Comparison of ENCODE assay signal across 28 cellular contexts in genomic region chr22:44125421-44125820, GRCh38. TPM values are rescaled to one million over a fixed set of nuclear protein-coding genes. Genes with fewer than 3 reads are reported as not detected.
A peak's percentile ranks its signal among the peaks of the same experiment; 100 is the strongest.
DNase-seq lines count a peak whose midpoint lies in the region; ATAC-seq, FAIRE-seq and TF ChIP-seq lines count a peak whose summit lies in the region.
"Had no signal": no experiment of that assay in that cellular context is flagged by ENCODE, and none has a peak within 500 bp of the region (broad histone marks: within the 10 kb centered on the region; RNA-seq: fewer than 3 reads in every experiment).

No MANE protein-coding gene starts in this region.

- H4K20me1 ChIP-seq in H1 (replicated peaks in 1 of 2; ENCODE audit: control insufficient read depth in 1 of 2, insufficient read depth in 2 of 2, low read length in 2 of 2), result no peaks in the 10 kb centered on the region

- H3K9me3 ChIP-seq in heart right ventricle, result peaks cover 0 to 28% (median 13%) of the 10 kb centered on the region in 11 donors
- H3K9me3 ChIP-seq in H1 (ENCODE audit: insufficient read depth in 2 of 2, low read depth in 1 of 2, low read length in 1 of 2), result peaks cover 13 to 16% of the 10 kb centered on the region in 2 experiments
- no peaks in the 10 kb centered on the region for H3K9me3 ChIP-seq in suprapubic skin
- H3K9me3 ChIP-seq: BE2C, HAP-1 had no signal

- no peak overlapping the region for H3K27ac ChIP-seq in heart right ventricle
- H3K27ac ChIP-seq in H1 (ENCODE audit: low read depth, low read length), result no peak overlapping the region
- H3K27ac ChIP-seq in suprapubic skin, result no peak overlapping the region
- H3K27ac ChIP-seq: 22Rv1; BLaER1 treated with 17β-estradiol and CSF1 and Interleukin-3, amounts not matched to agents 10 nM and 100 nM had no signal

- no peak overlapping the region for H2BK15ac ChIP-seq in H1 (ENCODE audit: low read length)

- no peak for TF ChIP-seq RAD21 in H1 (IDR thresholded peaks at IDR 0.05 in 1 of 2, conservative IDR thresholded peaks at IDR 0.05 in 1 of 2; ENCODE audit: low read depth in 2 of 2, low read length in 2 of 2)

- no peak overlapping the region for H3K23ac ChIP-seq in H1 (ENCODE audit: insufficient read length)

- no peak overlapping the region for H2BK12ac ChIP-seq in H1 (ENCODE audit: low read depth, low read length)

- no peak overlapping the region for H2BK120ac ChIP-seq in H1 (replicated peaks; ENCODE audit: low read depth, low read length)

- ATAC-seq in Right ventricle myocardium superior (ENCODE audit: poor library complexity) (no peak), heart right ventricle (no peak)
- no peak for ATAC-seq in stimulated activated naive B cell treated with anti-CD40 and anti-IgM and Interleukin-4, amounts not matched to agents 10 μg/mL and 1 μg/mL and 100 μg/mL, for 72 hours (replicated peaks)
- ATAC-seq: GM12878, GM23338 had no signal

- H3K36me3 ChIP-seq in heart right ventricle, result peaks cover 0 to 34% (median 11%) of the 10 kb centered on the region in 9 donors
- 0 out of 8 replicates have a peak, but pooled peaks cover 0 to 2% (median 0%) of the 10 kb centered on the region in 4 experiments for H3K36me3 ChIP-seq in H1 (ENCODE audit: control insufficient read depth in 2 of 4, insufficient read depth in 4 of 4, low read length in 3 of 4)
- no peaks in the 10 kb centered on the region for H3K36me3 ChIP-seq in suprapubic skin
- H3K36me3 ChIP-seq: BE2C had no signal

- H3K79me2 ChIP-seq in H1 (ENCODE audit: control insufficient read depth in 1 of 2, insufficient read depth in 2 of 2, low read length in 2 of 2), result no peaks in the 10 kb centered on the region

- peak overlapping the region; percentile 27 for H3K27ac Mint-ChIP-seq in stimulated activated naive B cell treated with anti-CD40 and anti-IgM and Interleukin-4, amounts not matched to agents 10 μg/mL and 1 μg/mL and 100 μg/mL, for 72 hours
- H3K27ac Mint-ChIP-seq: CD4-positive, alpha-beta T cell; CD8-positive, alpha-beta memory T cell; GM23338; HFFc6 had no signal

- peaks cover 0 to 24% (median 16%) of the 10 kb centered on the region in 9 donors for H3K4me1 ChIP-seq in heart right ventricle
- peaks cover 0 to 2% (median 0%) of the 10 kb centered on the region in 4 experiments; a peak in 2 of 7 replicates for H3K4me1 ChIP-seq in H1 (replicated peaks in 1 of 4; ENCODE audit: control insufficient read depth in 3 of 4, insufficient read depth in 4 of 4, low read length in 3 of 4)
- H3K4me1 ChIP-seq in suprapubic skin, result no peaks in the 10 kb centered on the region
- H3K4me1 ChIP-seq: HAP-1 had no signal

- H3K9me3 Mint-ChIP-seq in stimulated activated naive B cell treated with anti-CD40 and anti-IgM and Interleukin-4, amounts not matched to agents 10 μg/mL and 1 μg/mL and 100 μg/mL, for 72 hours, result peaks cover 13 to 16% of the 10 kb centered on the region in 2 donors

- no peaks in the 10 kb centered on the region for H3K79me1 ChIP-seq in H1 (ENCODE audit: low read depth, low read length)

- no peak overlapping the region for H3K14ac ChIP-seq in H1 (ENCODE audit: insufficient read length)

- no peak overlapping the region for H3K4me3 Mint-ChIP-seq in stimulated activated naive B cell treated with anti-CD40 and anti-IgM and Interleukin-4, amounts not matched to agents 10 μg/mL and 1 μg/mL and 100 μg/mL, for 72 hours
- H3K4me3 Mint-ChIP-seq: CD14-positive monocyte; CD4-positive, alpha-beta T cell; CD8-positive, alpha-beta memory T cell; GM23338; HFFc6 had no signal

- H3K4ac ChIP-seq in H1 (replicated peaks; ENCODE audit: insufficient read length, low read depth, low read length), result no peak overlapping the region

- H3K4me3 ChIP-seq in heart right ventricle (no peak overlapping the region), H1 (ENCODE audit: extremely low read depth in 1 of 4, insufficient read depth in 2 of 4, low read depth in 3 of 4, low read length in 4 of 4) (no peak overlapping the region), suprapubic skin (no peak overlapping the region)
- H3K4me3 ChIP-seq: BLaER1 treated with 17β-estradiol and CSF1 and Interleukin-3, amounts not matched to agents 10 nM and 100 nM; GM12878; GM23338; HAP-1 had no signal

- POLR2A ChIA-PET in H1 (lab: Charles Lee; ENCODE audit: partially characterized antibody), result no interaction called here

- no peaks in the 10 kb centered on the region for H3K27me3 Mint-ChIP-seq in stimulated activated naive B cell treated with anti-CD40 and anti-IgM and Interleukin-4, amounts not matched to agents 10 μg/mL and 1 μg/mL and 100 μg/mL, for 72 hours
- H3K27me3 Mint-ChIP-seq: CD4-positive, alpha-beta T cell had no signal

- DNase-seq in Right ventricle myocardium superior, result peak; percentile 18
- DNase-seq in heart right ventricle, result no peak
- no peak for DNase-seq in H1 (ENCODE audit: low read depth in 1 of 2, low spot score in 2 of 2)
- DNase-seq in posterior vena cava (ENCODE audit: low spot score), result peak; percentile 36
- DNase-seq in stimulated activated naive B cell treated with anti-CD40 and anti-IgM and Interleukin-4, amounts not matched to agents 10 μg/mL and 1 μg/mL and 100 μg/mL, for 72 hours, result no peak
- no peak for DNase-seq in NOMO-1 treated with DMSO at 0.1 percent for 48 hours (lab: John Stamatoyannopoulos, UW; ENCODE audit: unreplicated experiment)
- no peak for DNase-seq in suprapubic skin (ENCODE audit: low spot score in 2 of 2)
- no peak for DNase-seq in activated effector memory CD4-positive, alpha-beta T cell treated with anti-CD3 and anti-CD28 coated beads, Interleukin-2, amount 50 U/mL, for 16 hours
- DNase-seq: ACHN; AML-193; BE2C; CD4-positive, alpha-beta T cell; CD8-positive, alpha-beta memory T cell; DMS 273 treated with DMSO at 0.1 percent for 48 hours; DMS79; EL; GDM1; HFFc6 had no signal

- H2AK5ac ChIP-seq in H1 (ENCODE audit: low read depth, low read length), result no peak overlapping the region

- H3K18ac ChIP-seq in H1 (ENCODE audit: extremely low read depth, low read length), result no peak overlapping the region

- H4K8ac ChIP-seq in H1 (ENCODE audit: extremely low read depth, insufficient read depth, low read length), result no peak overlapping the region; the same call in 1 of the 2 replicates

- CTCF ChIA-PET in H1 (lab: Charles Lee; ENCODE audit: partially characterized antibody), result interaction anchor here (0.5 to 0.7 kb wide), 2 partner anchors 14 to 82 kb away, joined by 3 read pairs; no protein-coding TSS in a partner anchor

- peaks cover 15 to 27% of the 10 kb centered on the region in 2 donors for H3K4me1 Mint-ChIP-seq in stimulated activated naive B cell treated with anti-CD40 and anti-IgM and Interleukin-4, amounts not matched to agents 10 μg/mL and 1 μg/mL and 100 μg/mL, for 72 hours
- H3K4me1 Mint-ChIP-seq: CD8-positive, alpha-beta memory T cell had no signal

- H3K9ac ChIP-seq in H1 (replicated peaks in 1 of 4; ENCODE audit: extremely low read depth in 1 of 4, low read depth in 3 of 4, low read length in 3 of 4), result no peak overlapping the region
- H3K9ac ChIP-seq: BLaER1 treated with 17β-estradiol and CSF1 and Interleukin-3, amounts not matched to agents 10 nM and 100 nM had no signal

- H3K4me2 ChIP-seq in H1 (ENCODE audit: insufficient read depth in 1 of 2, low read depth in 2 of 2, low read length in 2 of 2), result no peak overlapping the region
- H3K4me2 ChIP-seq: BLaER1 treated with 17β-estradiol and CSF1 and Interleukin-3, amounts not matched to agents 10 nM and 100 nM; GM23338 had no signal

- no peak for TF ChIP-seq EP300 in H1 (IDR thresholded peaks at IDR 0.05; ENCODE audit: borderline replicate concordance in 1 of 2, low read depth in 2 of 2, low read length in 2 of 2)
- TF ChIP-seq EP300 in suprapubic skin (IDR thresholded peaks at IDR 0.05), result no peak

- intact Hi-C loops in Right ventricle myocardium superior (cut with DNase I) (no loop called here), heart right ventricle (cut with DNase I) (no loop called here), posterior vena cava (cut with DNase I) (no loop called here)

- H2AFZ ChIP-seq in H1 (ENCODE audit: low read length), result no peak overlapping the region
- H2AFZ ChIP-seq: GM23338 had no signal

- H4K91ac ChIP-seq in H1 (replicated peaks; ENCODE audit: insufficient read length, low read length), result no peak overlapping the region

- H3K27me3 ChIP-seq in heart right ventricle (no peaks in the 10 kb centered on the region), H1 (replicated peaks in 1 of 4; ENCODE audit: control insufficient read depth in 3 of 4, extremely low read depth in 1 of 4, insufficient read depth in 3 of 4, low read length in 3 of 4) (no peaks in the 10 kb centered on the region), suprapubic skin (no peaks in the 10 kb centered on the region)
- H3K27me3 ChIP-seq: BE2C; BLaER1 treated with 17β-estradiol and CSF1 and Interleukin-3, amounts not matched to agents 10 nM and 100 nM had no signal

- H3K36me3 Mint-ChIP-seq in stimulated activated naive B cell treated with anti-CD40 and anti-IgM and Interleukin-4, amounts not matched to agents 10 μg/mL and 1 μg/mL and 100 μg/mL, for 72 hours, result peaks cover 74 to 88% of the 10 kb centered on the region in 2 donors

- no peak for FAIRE-seq in H1 (lab: Jason Lieb, UNC)
- FAIRE-seq: A204.1, D721Med, GM12878, GM19239, H54 had no signal

- TF ChIP-seq CTCF in heart right ventricle (IDR thresholded peaks at IDR 0.05) (no peak), H1 (IDR thresholded peaks at IDR 0.05; ENCODE audit: control extremely low read depth in 1 of 3, insufficient read depth in 1 of 3, low read depth in 1 of 3, low read length in 3 of 3) (no peak), suprapubic skin (IDR thresholded peaks at IDR 0.05) (no peak)

- H2BK5ac ChIP-seq in H1 (ENCODE audit: low read depth, low read length), result no peak overlapping the region

- peak overlapping the region; percentile 6 for H3K56ac ChIP-seq in H1 (replicated peaks; ENCODE audit: insufficient read length, low read depth, low read length)

- 94 to 95% methylated on average over 6 of the region's 6 CpGs for WGBS in heart right ventricle, 2 donors
- 82% methylated on average over 2 of the region's 6 CpGs; no CpG with 5 or more reads in 1 of the 2 experiments for WGBS in H1 (ENCODE audit: extremely low coverage in 1 of 2, insufficient coverage in 1 of 2, insufficient read length in 1 of 2, insufficient replicate concordance in 2 of 2, low coverage in 1 of 2, low lambda C conversion rate in 2 of 2, missing lambda C conversion rate in 1 of 2), 2 experiments
- 80% methylated on average over 6 of the region's 6 CpGs for whole genome bisulfite sequencing in suprapubic skin

- TF ChIP-seq POLR2A in H1 (IDR thresholded peaks at IDR 0.05; ENCODE audit: control extremely low read depth in 1 of 2, low read depth in 2 of 2, low read length in 2 of 2), result no peak
- no peak for TF ChIP-seq POLR2A in suprapubic skin (IDR thresholded peaks at IDR 0.05)

- H4K5ac ChIP-seq in H1 (ENCODE audit: insufficient read length, low read depth, low read length), result no peak overlapping the region

- no peak overlapping the region for H2BK20ac ChIP-seq in H1 (ENCODE audit: low read length)

- H3K23me2 ChIP-seq in H1 (ENCODE audit: low read depth, low read length), result no peaks in the 10 kb centered on the region

RNA-seq across cellular contexts. Expression of gene PARVG, which starts 55.3 kb away (rescaled TPM):
- total RNA-seq in Right ventricle myocardium superior, result 3.5 TPM
- 10 to 100 TPM in 1 of 10 donors, 1 to 10 TPM in 8, under 1 TPM in 1; 0.90 to 16.2 (median 1.9) TPM for total RNA-seq in heart right ventricle
- polyA plus RNA-seq in heart right ventricle, result 1 to 10 TPM; 3.2 to 5.4 TPM
- total RNA-seq in H1 (2021; fragmentation: NEBNext Ultra II Directional; extraction: Animal tissue kit (Norgen Biotek cat#: 25700)), result 0.37 and 0.50 TPM in 2 replicates
- 0.80 and 1.5 TPM in 2 replicates for polyA plus RNA-seq in H1 (2011; rRNA removed)
- polyA plus RNA-seq in H1 (2011; cell fraction: cytosol; rRNA removed), result 1.7 TPM
- polyA plus RNA-seq in H1 (2011; cell fraction: nucleus; rRNA removed), result 3.1 TPM
- polyA plus RNA-seq in H1 (2012, experiment 1 of 2), result 0.17 to 0.80 TPM (median 0.41 TPM) in 4 replicates
- polyA plus RNA-seq in H1 (2012, experiment 2 of 2), result 0.45 TPM
- 0.95 TPM for polyA plus RNA-seq in H1 (2013, experiment 1 of 2)
- 0.42 TPM for polyA plus RNA-seq in H1 (2013, experiment 2 of 2)
- polyA minus RNA-seq in H1 (2011; rRNA and poly(A)+ RNA removed), result 0.60 and 0.93 TPM in 2 replicates
- polyA minus RNA-seq in H1 (2011; cell fraction: cytosol; rRNA and poly(A)+ RNA removed), result 0.81 TPM
- polyA minus RNA-seq in H1 (2011; cell fraction: nucleus; rRNA and poly(A)+ RNA removed), result 1.5 TPM
- total RNA-seq in posterior vena cava, result 10 to 100 TPM in 1 of 2 donors, 1 to 10 TPM in 1; 9.8 to 14.7 TPM
- 10 to 100 TPM in 1 of 4 donors, 1 to 10 TPM in 3; 1.6 to 17.1 (median 3.2) TPM for total RNA-seq in suprapubic skin
- total RNA-seq: HFFc6 had no signal

Comparison
In these comparisons a context has a peak if more than half of its experiments do, and no peak if none do; other contexts are left out.
1. DNase-seq: peak in Right ventricle myocardium superior (single experiment) and posterior vena cava (single experiment); none in heart right ventricle (0 of 2), H1 (0 of 2), stimulated activated naive B cell treated with anti-CD40 and anti-IgM and Interleukin-4, amounts not matched to agents 10 μg/mL and 1 μg/mL and 100 μg/mL, for 72 hours (single experiment), NOMO-1 treated with DMSO at 0.1 percent for 48 hours (single experiment), suprapubic skin (0 of 2) and activated effector memory CD4-positive, alpha-beta T cell treated with anti-CD3 and anti-CD28 coated beads, Interleukin-2, amount 50 U/mL, for 16 hours (single experiment).